ENCODE assay signal across 21 cellular contexts in the genomic region with DNA sequence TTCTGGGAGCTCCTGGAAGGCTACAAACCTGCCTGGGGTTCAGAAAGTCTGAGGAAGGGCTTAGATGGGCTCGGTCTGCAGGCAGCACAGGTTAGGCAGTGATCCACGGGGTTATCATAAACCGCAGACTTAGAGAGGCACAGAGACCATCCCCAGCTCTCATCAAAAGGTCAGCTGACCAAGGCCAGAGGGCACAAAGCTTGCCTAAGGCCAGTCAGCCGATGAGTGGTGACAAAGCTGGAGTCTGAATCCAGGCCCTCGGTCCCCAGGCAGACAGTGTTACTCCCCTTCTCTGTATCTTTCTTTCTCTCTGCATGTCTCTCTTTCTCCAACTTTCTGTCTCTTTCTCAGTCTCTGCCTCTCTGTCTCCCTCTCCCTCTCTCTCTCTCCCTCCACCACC. TPM values are rescaled to one million over a fixed set of nuclear protein-coding genes. Genes with fewer than 3 reads are reported as not detected.
DNase-seq lines count a peak whose midpoint lies in the region; ATAC-seq and TF ChIP-seq lines count a peak whose summit lies in the region.
"Had no signal": no experiment of that assay in that cellular context is flagged by ENCODE, and none has a peak within 500 bp of the region (broad histone marks: within the 10 kb centered on the region; RNA-seq: fewer than 3 reads in every experiment).

No MANE protein-coding gene starts in this region.

- H3K9me3 Mint-ChIP-seq in nephron progenitor cell = no peaks in the 10 kb centered on the region
- no peaks in the 10 kb centered on the region for H3K9me3 Mint-ChIP-seq in activated T-cell treated with anti-CD3 and anti-CD28 coated beads, Interleukin-2, amount 50 U/mL, for 4 hours
- H3K9me3 Mint-ChIP-seq: activated CD4-positive, alpha-beta memory T cell treated with anti-CD3 and anti-CD28 coated beads for 36 hours; activated naive CD8-positive, alpha-beta T cell treated with anti-CD3 and anti-CD28 coated beads for 36 hours had no signal

- no peaks in the 10 kb centered on the region for H3K27me3 ChIP-seq in thoracic aorta (replicated peaks; ENCODE audit: insufficient read depth)
- H3K27me3 ChIP-seq: tibial nerve had no signal

- TF ChIP-seq CTCF in coronary artery (IDR thresholded peaks at IDR 0.05) (no peak), nephron progenitor cell (IDR thresholded peaks at IDR 0.05) (no peak), thoracic aorta (IDR thresholded peaks at IDR 0.05) (no peak)

- H3K27ac ChIP-seq in coronary artery (peak overlapping the region; percentile 83 to 94), thoracic aorta (peak overlapping the region; percentile 91 to 95)
- H3K27ac ChIP-seq: 22Rv1 had no signal

- DNase-seq in NCI-H146 (lab: John Stamatoyannopoulos, UW) (peak; percentile 45), NCI-H146 treated with DMSO at 0.1 percent for 48 hours (lab: John Stamatoyannopoulos, UW; ENCODE audit: unreplicated experiment) (no peak), coronary artery (ENCODE audit: low spot score) (no peak), nephron progenitor cell (peak; percentile 25), thoracic aorta (ENCODE audit: low spot score) (no peak), NCI-H82 (lab: John Stamatoyannopoulos, UW) (no peak), OCI-M1 (lab: John Stamatoyannopoulos, UW) (no peak)
- no peak for DNase-seq in activated T-cell treated with anti-CD3 and anti-CD28 coated beads, Interleukin-2, amount 50 U/mL, for 4 hours
- DNase-seq: activated CD4-positive, alpha-beta memory T cell treated with anti-CD3 and anti-CD28 coated beads for 36 hours; activated effector memory CD4-positive, alpha-beta T cell treated with Interleukin-2 at 50 U/mL for 16 hours; activated naive CD8-positive, alpha-beta T cell treated with anti-CD3 and anti-CD28 coated beads for 36 hours; Karpas-422; NCI-H187; NCI-H2171 treated with DMSO at 0.1 percent for 48 hours; NCI-H526 treated with DMSO at 0.1 percent for 48 hours; nucleus accumbens; retina; stimulated activated CD4-positive, alpha-beta T cell treated with anti-CD3 and anti-CD28 coated beads, Interleukin-4, amount 100 ng/mL, for 4 hours; stimulated activated naive CD4-positive, alpha-beta T cell had no signal

- no peaks in the 10 kb centered on the region for H3K36me3 ChIP-seq in thoracic aorta
- H3K36me3 ChIP-seq: tibial nerve had no signal

- peaks cover 44 to 93% of the 10 kb centered on the region in 2 donors for H3K4me1 ChIP-seq in thoracic aorta (ENCODE audit: control insufficient read depth in 1 of 2, low read depth in 2 of 2)

- no peak overlapping the region for H3K4me3 Mint-ChIP-seq in nephron progenitor cell
- no peak overlapping the region for H3K4me3 Mint-ChIP-seq in activated T-cell treated with anti-CD3 and anti-CD28 coated beads, Interleukin-2, amount 50 U/mL, for 4 hours
- H3K4me3 Mint-ChIP-seq: activated CD4-positive, alpha-beta memory T cell treated with anti-CD3 and anti-CD28 coated beads for 36 hours; activated naive CD8-positive, alpha-beta T cell treated with anti-CD3 and anti-CD28 coated beads for 36 hours had no signal

- H3K27ac Mint-ChIP-seq in nephron progenitor cell = peak overlapping the region; percentile 79
- H3K27ac Mint-ChIP-seq: activated CD4-positive, alpha-beta memory T cell treated with anti-CD3 and anti-CD28 coated beads for 36 hours; activated naive CD8-positive, alpha-beta T cell treated with anti-CD3 and anti-CD28 coated beads for 36 hours had no signal

- H3K4me3 ChIP-seq in coronary artery (no peak overlapping the region), thoracic aorta (no peak overlapping the region)
- H3K4me3 ChIP-seq: tibial nerve had no signal

- no peaks in the 10 kb centered on the region for H3K9me3 ChIP-seq in thoracic aorta
- H3K9me3 ChIP-seq: tibial nerve had no signal

- H3K36me3 Mint-ChIP-seq in nephron progenitor cell (ENCODE audit: low read depth) = no peaks in the 10 kb centered on the region
- no peaks in the 10 kb centered on the region for H3K36me3 Mint-ChIP-seq in activated T-cell treated with anti-CD3 and anti-CD28 coated beads, Interleukin-2, amount 50 U/mL, for 4 hours (ENCODE audit: insufficient read depth)
- H3K36me3 Mint-ChIP-seq: activated CD4-positive, alpha-beta memory T cell treated with anti-CD3 and anti-CD28 coated beads for 36 hours; activated naive CD8-positive, alpha-beta T cell treated with anti-CD3 and anti-CD28 coated beads for 36 hours had no signal

- no peak for ATAC-seq in thoracic aorta (ENCODE audit: insufficient number of reproducible peaks, low FRiP score, low read depth)
- no peak for ATAC-seq in activated T-cell treated with anti-CD3 and anti-CD28 coated beads, Interleukin-2, amount 50 U/mL, for 4 hours

- peaks cover 18% of the 10 kb centered on the region for H3K27me3 Mint-ChIP-seq in nephron progenitor cell (ENCODE audit: low read depth, poor library complexity)
- H3K27me3 Mint-ChIP-seq in activated T-cell treated with anti-CD3 and anti-CD28 coated beads, Interleukin-2, amount 50 U/mL, for 4 hours (ENCODE audit: low read depth) = peaks cover 25% of the 10 kb centered on the region

- H3K4me1 Mint-ChIP-seq in nephron progenitor cell = peaks cover 80% of the 10 kb centered on the region
- H3K4me1 Mint-ChIP-seq in activated T-cell treated with anti-CD3 and anti-CD28 coated beads, Interleukin-2, amount 50 U/mL, for 4 hours (ENCODE audit: low read depth) = no peaks in the 10 kb centered on the region
- H3K4me1 Mint-ChIP-seq: activated naive CD8-positive, alpha-beta T cell treated with anti-CD3 and anti-CD28 coated beads for 36 hours had no signal

RNA-seq across cellular contexts. Expression of a gene that starts 56.5 kb away (rescaled TPM):
- 100 to 1,000 TPM; 104 to 123 TPM for total RNA-seq in thoracic aorta
- under 1 TPM in 2 of 3 donors, not detected in 1; 0.05 to 0.13 TPM for total RNA-seq in activated T-cell treated with anti-CD3 and anti-CD28 coated beads, Interleukin-2, amount 50 U/mL, for 4 hours
- total RNA-seq: activated CD4-positive, alpha-beta memory T cell treated with anti-CD3 and anti-CD28 coated beads for 36 hours; activated naive CD8-positive, alpha-beta T cell treated with anti-CD3 and anti-CD28 coated beads for 36 hours had no signal

Comparison
In these comparisons a context has a peak if more than half of its experiments do, and no peak if none do; other contexts are left out.
1. DNase-seq: peak in NCI-H146 (single experiment) and nephron progenitor cell (single experiment); none in NCI-H146 treated with DMSO at 0.1 percent for 48 hours (single experiment), coronary artery (single experiment), thoracic aorta (single experiment), NCI-H82 (single experiment), OCI-M1 (single experiment) and activated T-cell treated with anti-CD3 and anti-CD28 coated beads, Interleukin-2, amount 50 U/mL, for 4 hours (single experiment).
2. RNA of a gene that starts 56.5 kb away (total RNA-seq): 104 to 123 TPM in thoracic aorta; 0.05 to 0.13 TPM in activated T-cell treated with anti-CD3 and anti-CD28 coated beads, Interleukin-2, amount 50 U/mL, for 4 hours; every median in the first group is over 10 times any median in the second.